1 cellular context compared by ENCODE assay signal in genomic region chr15:75204340-75205063, GRCh38.
TF ChIP-seq lines count a peak whose summit lies in the region.

No MANE protein-coding gene starts in this region.

TF ChIP-seq in HepG2, 621 proteins besides CTCF, POLR2A, EP300 and RAD21 (continued from another document and continues in another):
- TF ChIP-seq AKAP8 (CRISPR knock-in tag; IDR thresholded peaks at IDR 0.05) (peak; percentile 46; the same call in 1 of the 2 replicates), ETS1 (CRISPR knock-in tag; IDR thresholded peaks at IDR 0.05) (no peak), NCOR1 (IDR thresholded peaks at IDR 0.05; ENCODE audit: borderline replicate concordance, low read length) (no peak), ZNF589 (CRISPR knock-in tag; conservative IDR thresholded peaks at IDR 0.05) (no peak), HES4 (CRISPR knock-in tag; IDR thresholded peaks at IDR 0.05; ENCODE audit: borderline replicate concordance) (no peak), HDAC2 (CRISPR knock-in tag; IDR thresholded peaks at IDR 0.05) (peak; percentile 72), GMEB2 (CRISPR knock-in tag; IDR thresholded peaks at IDR 0.05; ENCODE audit: low read depth) (no peak), ZNF337 (CRISPR knock-in tag; IDR thresholded peaks at IDR 0.05; ENCODE audit: borderline replicate concordance, low read depth) (no peak), SP1 (IDR thresholded peaks at IDR 0.05) (no peak), SP1 (CRISPR knock-in tag; IDR thresholded peaks at IDR 0.05) (peak; percentile 84), PLRG1 (conservative IDR thresholded peaks at IDR 0.05) (no peak), ARID4A (CRISPR knock-in tag; IDR thresholded peaks at IDR 0.05; ENCODE audit: borderline replicate concordance) (peak; percentile 77; the same call in 1 of the 2 replicates), ZMYM2 (CRISPR knock-in tag; IDR thresholded peaks at IDR 0.05) (no peak), CREB3 (CRISPR knock-in tag; IDR thresholded peaks at IDR 0.05) (no peak), ZNF414 (CRISPR knock-in tag; IDR thresholded peaks at IDR 0.05) (no peak), ZSCAN29 (CRISPR knock-in tag; conservative IDR thresholded peaks at IDR 0.05) (no peak), RBAK (CRISPR knock-in tag; IDR thresholded peaks at IDR 0.05) (no peak), ZNF605 (CRISPR knock-in tag; IDR thresholded peaks at IDR 0.05) (peak; percentile 49; the same call in 1 of the 2 replicates), ZNF713 (CRISPR knock-in tag; IDR thresholded peaks at IDR 0.05) (0 out of 2 replicates have a peak, but pooled peaks have one; percentile 75), POGZ (CRISPR knock-in tag; IDR thresholded peaks at IDR 0.05) (peak; percentile 45; the same call in 1 of the 2 replicates), FOXK2 (IDR thresholded peaks at IDR 0.05) (no peak), GRHL1 (CRISPR knock-in tag; conservative IDR thresholded peaks at IDR 0.05) (no peak), MAF1 (CRISPR knock-in tag; IDR thresholded peaks at IDR 0.05; ENCODE audit: borderline replicate concordance) (0 out of 2 replicates have a peak, but pooled peaks have one; percentile 26), KLF13 (CRISPR knock-in tag; IDR thresholded peaks at IDR 0.05) (no peak), ZNF333 (CRISPR knock-in tag; IDR thresholded peaks at IDR 0.05; ENCODE audit: borderline replicate concordance) (0 out of 2 replicates have a peak, but pooled peaks have one; percentile 46), GFI1 (CRISPR knock-in tag; IDR thresholded peaks at IDR 0.05; ENCODE audit: borderline replicate concordance) (0 out of 2 replicates have a peak, but pooled peaks have one; percentile 41), TEF (CRISPR knock-in tag; IDR thresholded peaks at IDR 0.05) (no peak), ATF7 (IDR thresholded peaks at IDR 0.05) (no peak), ATF7 (CRISPR knock-in tag; IDR thresholded peaks at IDR 0.05) (no peak), CERS6 (CRISPR knock-in tag; IDR thresholded peaks at IDR 0.05) (no peak), TSC22D2 (CRISPR knock-in tag; IDR thresholded peaks at IDR 0.05; ENCODE audit: borderline replicate concordance) (peak; percentile 72; the same call in 1 of the 2 replicates), ETV6 (CRISPR knock-in tag; conservative IDR thresholded peaks at IDR 0.05) (peak; percentile 46; the same call in 1 of the 2 replicates), CENPX (CRISPR knock-in tag; IDR thresholded peaks at IDR 0.05) (no peak), DZIP1 (CRISPR knock-in tag; IDR thresholded peaks at IDR 0.05) (0 out of 2 replicates have a peak, but pooled peaks have one; percentile 27), ZNF580 (CRISPR knock-in tag; IDR thresholded peaks at IDR 0.05; ENCODE audit: borderline replicate concordance, low read depth) (no peak; the same call in 1 of the 2 replicates), FOXK1 (CRISPR knock-in tag; IDR thresholded peaks at IDR 0.05; ENCODE audit: borderline replicate concordance, low read depth) (no peak), ZNF281 (CRISPR knock-in tag; IDR thresholded peaks at IDR 0.05; ENCODE audit: borderline replicate concordance) (peak; percentile 90), TEAD2 (CRISPR knock-in tag; IDR thresholded peaks at IDR 0.05) (no peak), FOXJ3 (CRISPR knock-in tag; IDR thresholded peaks at IDR 0.05; ENCODE audit: borderline replicate concordance) (no peak), MED1 (CRISPR knock-in tag; IDR thresholded peaks at IDR 0.05) (peak; percentile 39; the same call in 1 of the 2 replicates), ZSCAN31 (CRISPR knock-in tag; IDR thresholded peaks at IDR 0.05; ENCODE audit: low read depth) (no peak), E2F5 (CRISPR knock-in tag; conservative IDR thresholded peaks at IDR 0.05) (no peak), ZNF777 (CRISPR knock-in tag; IDR thresholded peaks at IDR 0.05) (no peak), FLYWCH1 (CRISPR knock-in tag; IDR thresholded peaks at IDR 0.05) (no peak), ZNF850 (CRISPR knock-in tag; conservative IDR thresholded peaks at IDR 0.05) (0 out of 2 replicates have a peak, but pooled peaks have one; percentile 75)
